26 cellular contexts compared by ENCODE assay signal in genomic region chr10:78286675-78287074, GRCh38.
"Had no signal": no experiment of that assay in that cellular context is flagged by ENCODE, and none has a peak within 500 bp of the region (broad histone marks: within the 10 kb centered on the region; RNA-seq: fewer than 3 reads in every experiment).

No MANE protein-coding gene starts in this region.

- H3K4me1 ChIP-seq: pancreas, prostate gland, stomach, tibial nerve, upper lobe of left lung, vagina had no signal

- H3K27me3 ChIP-seq: neutrophil, pancreas, stomach, thyroid gland, tibial nerve, upper lobe of left lung, vagina had no signal

- ATAC-seq: naive thymus-derived CD4-positive, alpha-beta T cell; pancreas; right cardiac atrium; sciatic nerve; stimulated activated effector memory CD8-positive, alpha-beta T cell treated with anti-CD3 and anti-CD28 coated beads, Interleukin-12 subunit alpha, Interleukin-12 subunit beta, amount 100 ng/mL, for 72 hours; stimulated activated naive B cell treated with anti-CD40 and anti-IgM and Interleukin-4, amounts not matched to agents 10 μg/mL and 1 μg/mL and 100 μg/mL, for 72 hours had no signal

- H3K27me3 Mint-ChIP-seq: stimulated activated naive CD8-positive, alpha-beta T cell treated with anti-CD3 and anti-CD28 coated beads, Interleukin-15, Interleukin-2, amounts not matched to agents 100 ng/mL and 50 ng/mL, for 24 hours had no signal

- H3K4me3 Mint-ChIP-seq: naive thymus-derived CD4-positive, alpha-beta T cell; nephron progenitor cell; neural crest cell; stimulated activated effector memory CD8-positive, alpha-beta T cell treated with anti-CD3 and anti-CD28 coated beads, Interleukin-12 subunit alpha, Interleukin-12 subunit beta, amount 100 ng/mL, for 72 hours; stimulated activated naive B cell treated with anti-CD40 and anti-IgM and Interleukin-4, amounts not matched to agents 10 μg/mL and 1 μg/mL and 100 μg/mL, for 72 hours; stimulated activated naive CD8-positive, alpha-beta T cell treated with anti-CD3 and anti-CD28 coated beads, Interleukin-15, Interleukin-2, amounts not matched to agents 100 ng/mL and 50 ng/mL, for 24 hours had no signal

- H3K36me3 Mint-ChIP-seq: naive thymus-derived CD4-positive, alpha-beta T cell; stimulated activated effector memory CD8-positive, alpha-beta T cell treated with anti-CD3 and anti-CD28 coated beads, Interleukin-12 subunit alpha, Interleukin-12 subunit beta, amount 100 ng/mL, for 72 hours; stimulated activated naive B cell treated with anti-CD40 and anti-IgM and Interleukin-4, amounts not matched to agents 10 μg/mL and 1 μg/mL and 100 μg/mL, for 72 hours had no signal

- H3K4me3 ChIP-seq: pancreas, prostate gland, stomach, thoracic aorta, thyroid gland, tibial nerve, upper lobe of left lung, vagina had no signal

- H3K4me1 Mint-ChIP-seq: stimulated activated effector memory CD8-positive, alpha-beta T cell treated with anti-CD3 and anti-CD28 coated beads, Interleukin-12 subunit alpha, Interleukin-12 subunit beta, amount 100 ng/mL, for 72 hours; stimulated activated naive B cell treated with anti-CD40 and anti-IgM and Interleukin-4, amounts not matched to agents 10 μg/mL and 1 μg/mL and 100 μg/mL, for 72 hours had no signal

- H3K27ac Mint-ChIP-seq: naive thymus-derived CD4-positive, alpha-beta T cell; nephron progenitor cell; stimulated activated effector memory CD8-positive, alpha-beta T cell treated with anti-CD3 and anti-CD28 coated beads, Interleukin-12 subunit alpha, Interleukin-12 subunit beta, amount 100 ng/mL, for 72 hours; stimulated activated naive B cell treated with anti-CD40 and anti-IgM and Interleukin-4, amounts not matched to agents 10 μg/mL and 1 μg/mL and 100 μg/mL, for 72 hours; stimulated activated naive CD8-positive, alpha-beta T cell treated with anti-CD3 and anti-CD28 coated beads, Interleukin-15, Interleukin-2, amounts not matched to agents 100 ng/mL and 50 ng/mL, for 24 hours had no signal

- H3K9me3 ChIP-seq: neutrophil, pancreas, prostate gland, stomach, thoracic aorta, thyroid gland, tibial nerve, upper lobe of left lung, vagina had no signal

- H3K36me3 ChIP-seq: neutrophil, pancreas, prostate gland, stomach, thoracic aorta, thyroid gland, tibial nerve, upper lobe of left lung, vagina had no signal

- H3K9me3 Mint-ChIP-seq: naive thymus-derived CD4-positive, alpha-beta T cell; nephron progenitor cell; neural crest cell; stimulated activated effector memory CD8-positive, alpha-beta T cell treated with anti-CD3 and anti-CD28 coated beads, Interleukin-12 subunit alpha, Interleukin-12 subunit beta, amount 100 ng/mL, for 72 hours; stimulated activated naive B cell treated with anti-CD40 and anti-IgM and Interleukin-4, amounts not matched to agents 10 μg/mL and 1 μg/mL and 100 μg/mL, for 72 hours; stimulated activated naive CD8-positive, alpha-beta T cell treated with anti-CD3 and anti-CD28 coated beads, Interleukin-15, Interleukin-2, amounts not matched to agents 100 ng/mL and 50 ng/mL, for 24 hours had no signal

- DNase-seq: naive thymus-derived CD4-positive, alpha-beta T cell; nucleus accumbens; pancreas; retina; right cardiac atrium; small intestine; stimulated activated CD4-positive, alpha-beta T cell treated with anti-CD3 and anti-CD28 coated beads, Interleukin-15, amount 100 ng/mL, for 24 hours; stimulated activated CD4-positive, alpha-beta T cell treated with anti-CD3 and anti-CD28 coated beads, Interleukin-2, amount 100 ng/mL, for 24 hours; stimulated activated CD4-positive, alpha-beta T cell treated with anti-CD3 and anti-CD28 coated beads, Interleukin-2, amount 100 ng/mL, for 48 hours; stimulated activated CD4-positive, alpha-beta T cell treated with anti-CD3 and anti-CD28 coated beads, Interleukin-4, amount 100 ng/mL, for 24 hours; stimulated activated naive B cell treated with anti-CD40 and anti-IgM and Interleukin-4, amounts not matched to agents 10 μg/mL and 1 μg/mL and 100 μg/mL, for 72 hours; stimulated activated naive CD4-positive, alpha-beta T cell treated with Interleukin-2 at 50 U/mL for 16 hours; stomach; thyroid gland; trophoblast cell had no signal

- H3K27ac ChIP-seq: neutrophil, pancreas, prostate gland, stomach, thoracic aorta, thyroid gland, tibial nerve, upper lobe of left lung, vagina had no signal
